ENCODE assay signal across 12 cellular contexts in genomic region chr17:41976142-41976768, GRCh38. TPM values are rescaled to one million over a fixed set of nuclear protein-coding genes. Genes with fewer than 3 reads are reported as not detected.
A peak's percentile ranks its signal among the peaks of the same experiment; 100 is the strongest.
DNase-seq lines count a peak whose midpoint lies in the region; ATAC-seq and TF ChIP-seq lines count a peak whose summit lies in the region.
"Had no signal": no experiment of that assay in that cellular context is flagged by ENCODE, and none has a peak within 500 bp of the region (broad histone marks: within the 10 kb centered on the region; RNA-seq: fewer than 3 reads in every experiment).

No MANE protein-coding gene starts in this region.

- H3K27me3 Mint-ChIP-seq in IgD-negative memory B cell (no peaks in the 10 kb centered on the region), T-helper 17 cell (no peaks in the 10 kb centered on the region)
- H3K27me3 Mint-ChIP-seq: CD8-positive, alpha-beta memory T cell had no signal

- H3K4me3 ChIP-seq in esophagus muscularis mucosa: no peak overlapping the region
- H3K4me3 ChIP-seq in rectal smooth muscle tissue (ENCODE audit: low read length): no peak overlapping the region

- peak overlapping the region in 2 of 4 donors; percentile 10 to 41 for H3K4me3 Mint-ChIP-seq in IgD-negative memory B cell
- H3K4me3 Mint-ChIP-seq in T-helper 17 cell: no peak overlapping the region
- H3K4me3 Mint-ChIP-seq: CD8-positive, alpha-beta memory T cell; T-helper 2 cell treated with Interferon-gamma antibody and Interleukin-4, amounts not matched to agents 5 μg/mL and 100 μg/mL, for 36 hours had no signal

- TF ChIP-seq EP300 in esophagus muscularis mucosa (IDR thresholded peaks at IDR 0.05): no peak

- H3K9ac ChIP-seq in rectal smooth muscle tissue (ENCODE audit: low read length): no peak overlapping the region

- peak overlapping the region; percentile 25 to 83 (median 79) for H3K27ac Mint-ChIP-seq in IgD-negative memory B cell
- no peak overlapping the region for H3K27ac Mint-ChIP-seq in T-helper 17 cell
- H3K27ac Mint-ChIP-seq: activated T-helper 2 cell treated with anti-CD3 and anti-CD28 coated beads, Interferon-gamma antibody, Interleukin-2, Interleukin-4, amounts not matched to agents 10 μg/mL and 5 μg/mL and 100 μg/mL, durations not matched to agents 14 hours and 24 hours and 36 hours; T-helper 2 cell treated with Interferon-gamma antibody and Interleukin-4, amounts not matched to agents 5 μg/mL and 100 μg/mL, for 36 hours had no signal

- no peak for TF ChIP-seq CTCF in AG09319 (IDR thresholded peaks at IDR 0.05; ENCODE audit: low read depth, low read length)
- no peak for TF ChIP-seq CTCF in esophagus muscularis mucosa (IDR thresholded peaks at IDR 0.05)

- DNase-seq in AG09319 (ENCODE audit: extremely low read depth, low read depth) (peak; percentile 31), esophagus muscularis mucosa (ENCODE audit: extremely low spot score) (no peak), T-helper 17 cell (no peak), A172 (ENCODE audit: low spot score) (no peak), NCI-H510A treated with DMSO at 0.1 percent for 48 hours (lab: John Stamatoyannopoulos, UW) (no peak), CD1c-positive myeloid dendritic cell (ENCODE audit: extremely low spot score) (no peak)
- DNase-seq: CD8-positive, alpha-beta memory T cell; NCI-H82 had no signal

- H3K4me1 Mint-ChIP-seq in IgD-negative memory B cell (peaks cover 21 to 26% (median 26%) of the 10 kb centered on the region in 3 donors), T-helper 17 cell (peaks cover 13% of the 10 kb centered on the region)

- H3K36me3 ChIP-seq in esophagus muscularis mucosa (peaks cover 78 to 99% (median 98%) of the 10 kb centered on the region in 4 donors), rectal smooth muscle tissue (ENCODE audit: control insufficient read depth, insufficient read depth, low read length) (peaks cover 59% of the 10 kb centered on the region)

- no peak for TF ChIP-seq POLR2A in esophagus muscularis mucosa (IDR thresholded peaks at IDR 0.05; ENCODE audit: low read depth)

- no peaks in the 10 kb centered on the region for H3K9me3 Mint-ChIP-seq in IgD-negative memory B cell
- H3K9me3 Mint-ChIP-seq: activated T-helper 2 cell treated with anti-CD3 and anti-CD28 coated beads, Interferon-gamma antibody, Interleukin-2, Interleukin-4, amounts not matched to agents 10 μg/mL and 5 μg/mL and 100 μg/mL, durations not matched to agents 14 hours and 24 hours and 36 hours; CD8-positive, alpha-beta memory T cell; T-helper 2 cell treated with Interferon-gamma antibody and Interleukin-4, amounts not matched to agents 5 μg/mL and 100 μg/mL, for 36 hours had no signal

- H3K27ac ChIP-seq in esophagus muscularis mucosa (replicated peaks in 1 of 4): peak overlapping the region; percentile 60 to 76 (median 70)
- H3K27ac ChIP-seq in rectal smooth muscle tissue (ENCODE audit: low read depth, low read length): peak overlapping the region; percentile 33

- intact Hi-C loops in esophagus muscularis mucosa (cut with DNase I): no loop called here

- H3K9me3 ChIP-seq in esophagus muscularis mucosa: no peaks in the 10 kb centered on the region
- H3K9me3 ChIP-seq in T-helper 17 cell (ENCODE audit: control insufficient read depth, low read length, poor library complexity, severe bottlenecking): no peaks in the 10 kb centered on the region

- H3K36me3 Mint-ChIP-seq in IgD-negative memory B cell (peaks cover 6% of the 10 kb centered on the region), T-helper 17 cell (ENCODE audit: low read depth) (peaks cover 6% of the 10 kb centered on the region)

- WGBS in esophagus muscularis mucosa: 64% methylated on average over 8 of the region's 11 CpGs

- ATAC-seq in T-helper 17 cell: no peak

- H3K27me3 ChIP-seq in esophagus muscularis mucosa (no peaks in the 10 kb centered on the region), rectal smooth muscle tissue (ENCODE audit: control insufficient read depth, insufficient read depth, low read length) (no peaks in the 10 kb centered on the region)

- H3K4me1 ChIP-seq in esophagus muscularis mucosa (peaks cover 17 to 57% (median 52%) of the 10 kb centered on the region in 4 donors), rectal smooth muscle tissue (ENCODE audit: control insufficient read depth, insufficient read depth, low read length) (peaks cover 4% of the 10 kb centered on the region)

RNA-seq across cellular contexts. Expression of gene CNP, which starts 9.7 kb away (rescaled TPM):
- polyA plus RNA-seq in IgD-negative memory B cell: 53.0 TPM
- 100 to 1,000 TPM in 1 of 4 donors, 10 to 100 TPM in 3; 68.9 to 101 (median 78.5) TPM for total RNA-seq in esophagus muscularis mucosa
- 10 to 100 TPM; 21.0 to 23.4 TPM for total RNA-seq in T-helper 17 cell
- 110 and 127 TPM in 2 replicates for total RNA-seq in A172 (2014; rRNA removed; shearing (Covaris generic))

RNA-seq across cellular contexts. Expression of gene DNAJC7, which starts 41.0 kb away (rescaled TPM):
- polyA plus RNA-seq in IgD-negative memory B cell: 82.3 TPM
- total RNA-seq in esophagus muscularis mucosa (10 to 100 TPM; 43.1 to 51.1 (median 44.4) TPM), T-helper 17 cell (100 to 1,000 TPM; 113 to 124 TPM)
- 118 and 132 TPM in 2 replicates for total RNA-seq in A172 (2014; rRNA removed; shearing (Covaris generic))

RNA-seq across cellular contexts. Expression of gene NKIRAS2, which starts 43.6 kb away (rescaled TPM):
- polyA plus RNA-seq in IgD-negative memory B cell: 30.7 TPM
- 10 to 100 TPM; 44.0 to 74.3 (median 59.0) TPM for total RNA-seq in esophagus muscularis mucosa
- 10 to 100 TPM; 14.3 to 15.6 TPM for total RNA-seq in T-helper 17 cell
- 48.6 and 51.8 TPM in 2 replicates for total RNA-seq in A172 (2014; rRNA removed; shearing (Covaris generic))

RNA-seq across cellular contexts. Expression of gene ODAD4, which starts 45.8 kb away (rescaled TPM):
- 0.10 TPM for polyA plus RNA-seq in IgD-negative memory B cell
- total RNA-seq in esophagus muscularis mucosa: 1 to 10 TPM in 2 of 4 donors, under 1 TPM in 2; 0.33 to 1.7 (median 1.1) TPM
- 1 to 10 TPM; 3.7 to 4.3 TPM for total RNA-seq in T-helper 17 cell
- total RNA-seq in A172 (2014; rRNA removed; shearing (Covaris generic)): 1.8 and 2.2 TPM in 2 replicates

RNA-seq across cellular contexts. Expression of gene ACLY, which starts 57.5 kb away (rescaled TPM):
- 52.9 TPM for polyA plus RNA-seq in IgD-negative memory B cell
- 10 to 100 TPM; 52.3 to 87.7 (median 71.3) TPM for total RNA-seq in esophagus muscularis mucosa
- total RNA-seq in T-helper 17 cell: 10 to 100 TPM; 65.5 to 73.4 TPM
- 212 and 231 TPM in 2 replicates for total RNA-seq in A172 (2014; rRNA removed; shearing (Covaris generic))
